ENCODE assay signal across 23 cellular contexts in genomic region chr4:108033348-108033747, GRCh38. TPM values are rescaled to one million over a fixed set of nuclear protein-coding genes. Genes with fewer than 3 reads are reported as not detected.
DNase-seq lines count a peak whose midpoint lies in the region; ATAC-seq and TF ChIP-seq lines count a peak whose summit lies in the region.
"Had no signal": no experiment of that assay in that cellular context is flagged by ENCODE, and none has a peak within 500 bp of the region (broad histone marks: within the 10 kb centered on the region; RNA-seq: fewer than 3 reads in every experiment).

No MANE protein-coding gene starts in this region.

- intact Hi-C loops in activated CD4-positive, alpha-beta T cell treated with anti-CD3 and anti-CD28 coated beads for 36 hours (cut with DNase I, micrococcal nuclease): loop anchor here (5.0 kb wide), 2 partner anchors 324 to 459 kb away; no protein-coding TSS in a partner anchor
- intact Hi-C loops in CD4-positive, alpha-beta T cell (cut with DNase I, micrococcal nuclease): loop anchor here in 1 of 2 experiments (5.0 to 10.0 kb wide), 2 partner anchors 134 to 311 kb away; partner anchors contain the start of gene LEF1
- intact Hi-C loops in upper lobe of right lung (cut with DNase I): no loop called here

- no peaks in the 10 kb centered on the region for H3K79me2 ChIP-seq in OCI-LY1 (ENCODE audit: insufficient read depth, low read length)

- H3F3A ChIP-seq in OCI-LY1 (ENCODE audit: insufficient read depth, low read length): peaks cover 4% of the 10 kb centered on the region; the same call in 1 of the 2 replicates

- no peak overlapping the region for H3K27ac ChIP-seq in CD4-positive, alpha-beta T cell (ENCODE audit: low read depth, low read length)
- peak overlapping the region; percentile 99 for H3K27ac ChIP-seq in OCI-LY1 (ENCODE audit: low read depth, low read length, poor library complexity, severe bottlenecking)
- no peak overlapping the region for H3K27ac ChIP-seq in upper lobe of right lung
- H3K27ac ChIP-seq: 22Rv1 had no signal

- CTCF ChIA-PET in activated CD4-positive, alpha-beta T cell treated with anti-CD3 and anti-CD28 coated beads for 36 hours (lab: Charles Lee): interaction anchor here (0.7 to 2.1 kb wide), 4 partner anchors 15 to 247 kb away, joined by 3 to 10 read pairs (median 4); no protein-coding TSS in a partner anchor
- CTCF ChIA-PET in CD4-positive, alpha-beta T cell (lab: Charles Lee): no interaction called here

- H3K9ac ChIP-seq in OCI-LY1 (ENCODE audit: low read length): peak overlapping the region; percentile 75

- H3K9me2 ChIP-seq in OCI-LY1 (ENCODE audit: low read depth, low read length): no peaks in the 10 kb centered on the region

- no peaks in the 10 kb centered on the region for H3K9me3 ChIP-seq in CD4-positive, alpha-beta T cell (ENCODE audit: control insufficient read depth, low read length)
- H3K9me3 ChIP-seq in OCI-LY1 (ENCODE audit: low read length) (no peaks in the 10 kb centered on the region), upper lobe of right lung (no peaks in the 10 kb centered on the region)
- H3K9me3 ChIP-seq: Caco-2 had no signal

- H3K36me3 ChIP-seq in OCI-LY1 (ENCODE audit: insufficient read depth, low read length) (peaks cover 44% of the 10 kb centered on the region), upper lobe of right lung (peaks cover 47% of the 10 kb centered on the region)

- H3K4me1 ChIP-seq in OCI-LY1 (ENCODE audit: insufficient read depth, low read length, severe bottlenecking) (peaks cover 91% of the 10 kb centered on the region), upper lobe of right lung (no peaks in the 10 kb centered on the region)
- H3K4me1 ChIP-seq: Caco-2 had no signal

- peak overlapping the region; percentile 33 for H3K27ac Mint-ChIP-seq in activated CD4-positive, alpha-beta T cell treated with anti-CD3 and anti-CD28 coated beads for 36 hours
- H3K27ac Mint-ChIP-seq in CD4-positive, alpha-beta T cell: peak overlapping the region; percentile 97
- H3K27ac Mint-ChIP-seq in activated naive CD8-positive, alpha-beta T cell treated with anti-CD3 and anti-CD28 coated beads, Interleukin-2, amount 50 U/mL, for 24 hours: peak overlapping the region; percentile 20
- H3K27ac Mint-ChIP-seq: CD14-positive monocyte had no signal

- POLR2A ChIA-PET in activated CD4-positive, alpha-beta T cell treated with anti-CD3 and anti-CD28 coated beads for 36 hours (lab: Charles Lee): interaction anchor here (0.6 kb wide), 1 partner anchor 98 kb away, joined by 4 read pairs; no protein-coding TSS in a partner anchor
- POLR2A ChIA-PET in CD4-positive, alpha-beta T cell (lab: Charles Lee): interaction anchor here (1.6 kb wide), 1 partner anchor 16 kb away, joined by 5 read pairs; no protein-coding TSS in a partner anchor

- no peak for DNase-seq in activated CD4-positive, alpha-beta T cell treated with anti-CD3 and anti-CD28 coated beads for 36 hours
- no peak for DNase-seq in activated CD4-positive, alpha-beta T cell treated with anti-CD3 and anti-CD28 coated beads for 4 hours
- DNase-seq in CD4-positive, alpha-beta T cell: no peak
- DNase-seq in activated naive CD8-positive, alpha-beta T cell treated with anti-CD3 and anti-CD28 coated beads, Interleukin-2, amount 50 U/mL, for 24 hours: no peak
- DNase-seq in upper lobe of right lung (no peak), D341Med (ENCODE audit: low spot score) (no peak)
- DNase-seq: AML-193, Caco-2, DMS153, GF-D8, GOT3, KBM-7, NCI-H1417, NCI-H187, NCI-H2107, NCI-H2227 treated with DMSO at 0.1 percent for 48 hours, NCI-H524 had no signal

- H3K4me1 Mint-ChIP-seq in activated CD4-positive, alpha-beta T cell treated with anti-CD3 and anti-CD28 coated beads for 36 hours: peaks cover 89% of the 10 kb centered on the region
- peaks cover 82% of the 10 kb centered on the region for H3K4me1 Mint-ChIP-seq in CD4-positive, alpha-beta T cell (ENCODE audit: low read depth)
- peaks cover 96% of the 10 kb centered on the region for H3K4me1 Mint-ChIP-seq in activated naive CD8-positive, alpha-beta T cell treated with anti-CD3 and anti-CD28 coated beads, Interleukin-2, amount 50 U/mL, for 24 hours
- H3K4me1 Mint-ChIP-seq: CD14-positive monocyte had no signal

- no peaks in the 10 kb centered on the region for H3K27me3 Mint-ChIP-seq in activated CD4-positive, alpha-beta T cell treated with anti-CD3 and anti-CD28 coated beads for 36 hours
- no peaks in the 10 kb centered on the region for H3K27me3 Mint-ChIP-seq in CD4-positive, alpha-beta T cell
- no peaks in the 10 kb centered on the region for H3K27me3 Mint-ChIP-seq in activated naive CD8-positive, alpha-beta T cell treated with anti-CD3 and anti-CD28 coated beads, Interleukin-2, amount 50 U/mL, for 24 hours

- H3K4me3 ChIP-seq in OCI-LY1 (ENCODE audit: low read depth, low read length, poor library complexity, severe bottlenecking): no peak overlapping the region
- no peak overlapping the region for H3K4me3 ChIP-seq in upper lobe of right lung

- H3K9me3 Mint-ChIP-seq in activated CD4-positive, alpha-beta T cell treated with anti-CD3 and anti-CD28 coated beads for 36 hours (ENCODE audit: low read depth): peaks cover 4% of the 10 kb centered on the region
- no peaks in the 10 kb centered on the region for H3K9me3 Mint-ChIP-seq in CD4-positive, alpha-beta T cell
- H3K9me3 Mint-ChIP-seq in activated naive CD8-positive, alpha-beta T cell treated with anti-CD3 and anti-CD28 coated beads, Interleukin-2, amount 50 U/mL, for 24 hours: no peaks in the 10 kb centered on the region
- H3K9me3 Mint-ChIP-seq: CD14-positive monocyte had no signal

- H3K27me3 ChIP-seq in CD4-positive, alpha-beta T cell (ENCODE audit: control insufficient read depth, insufficient read depth, low read length): no peaks in the 10 kb centered on the region
- no peaks in the 10 kb centered on the region for H3K27me3 ChIP-seq in OCI-LY1 (ENCODE audit: insufficient read depth, low read length)
- H3K27me3 ChIP-seq in upper lobe of right lung: no peaks in the 10 kb centered on the region

- no peak for TF ChIP-seq CTCF in CD4-positive, alpha-beta T cell (IDR thresholded peaks at IDR 0.05)
- TF ChIP-seq CTCF in OCI-LY1 (IDR thresholded peaks at IDR 0.05; ENCODE audit: low read length): no peak
- TF ChIP-seq CTCF in upper lobe of right lung (IDR thresholded peaks at IDR 0.05): no peak

- no peak for ATAC-seq in activated CD4-positive, alpha-beta T cell treated with anti-CD3 and anti-CD28 coated beads for 36 hours
- ATAC-seq in CD4-positive, alpha-beta T cell (ENCODE audit: poor library complexity): no peak
- no peak for ATAC-seq in activated naive CD8-positive, alpha-beta T cell treated with anti-CD3 and anti-CD28 coated beads, Interleukin-2, amount 50 U/mL, for 24 hours
- ATAC-seq in upper lobe of right lung (no peak), GM21619 (IDR thresholded peaks at IDR 0.05; ENCODE audit: unreplicated experiment) (no peak)
- ATAC-seq: HCT116, HepG2 had no signal

- no peak overlapping the region for H2AFZ ChIP-seq in OCI-LY1 (ENCODE audit: low read length)

- no peaks in the 10 kb centered on the region for H4K20me1 ChIP-seq in OCI-LY1 (ENCODE audit: insufficient read depth, low read length)

- no peak overlapping the region for H3K4me3 Mint-ChIP-seq in activated CD4-positive, alpha-beta T cell treated with anti-CD3 and anti-CD28 coated beads for 36 hours
- H3K4me3 Mint-ChIP-seq in CD4-positive, alpha-beta T cell: no peak overlapping the region
- H3K4me3 Mint-ChIP-seq in activated naive CD8-positive, alpha-beta T cell treated with anti-CD3 and anti-CD28 coated beads, Interleukin-2, amount 50 U/mL, for 24 hours: no peak overlapping the region
- H3K4me3 Mint-ChIP-seq: CD14-positive monocyte had no signal

- peak overlapping the region; percentile 69; the same call in 1 of the 2 replicates for H3K4me2 ChIP-seq in OCI-LY1 (ENCODE audit: low read length)

- H3K36me3 Mint-ChIP-seq in activated CD4-positive, alpha-beta T cell treated with anti-CD3 and anti-CD28 coated beads for 36 hours (ENCODE audit: low read depth): peaks cover 45% of the 10 kb centered on the region
- H3K36me3 Mint-ChIP-seq in CD4-positive, alpha-beta T cell (ENCODE audit: low read depth): peaks cover 18% of the 10 kb centered on the region
- peaks cover 35% of the 10 kb centered on the region for H3K36me3 Mint-ChIP-seq in activated naive CD8-positive, alpha-beta T cell treated with anti-CD3 and anti-CD28 coated beads, Interleukin-2, amount 50 U/mL, for 24 hours (ENCODE audit: low read depth)

RNA-seq across cellular contexts. Expression of gene HADH, which starts 43.7 kb away (rescaled TPM):
- 10 to 100 TPM; 58.4 to 60.8 TPM for total RNA-seq in activated CD4-positive, alpha-beta T cell treated with anti-CD3 and anti-CD28 coated beads for 36 hours
- total RNA-seq in CD4-positive, alpha-beta T cell: 10 to 100 TPM; 16.1 to 16.3 TPM
- 37.9 TPM for total RNA-seq in upper lobe of right lung

Comparison
In these comparisons a context has a peak if more than half of its experiments do, and no peak if none do; other contexts are left out.
1. H3K27ac Mint-ChIP-seq: peak in every context shown above with its lines; median percentile 97 in CD4-positive, alpha-beta T cell; 33 in activated CD4-positive, alpha-beta T cell treated with anti-CD3 and anti-CD28 coated beads for 36 hours; 20 in activated naive CD8-positive, alpha-beta T cell treated with anti-CD3 and anti-CD28 coated beads, Interleukin-2, amount 50 U/mL, for 24 hours.